In genomic region chr10:57222603-57223002, GRCh38 we compare ENCODE assay signal across 15 cellular contexts.
"Had no signal": no experiment of that assay in that cellular context is flagged by ENCODE, and none has a peak within 500 bp of the region (broad histone marks: within the 10 kb centered on the region; RNA-seq: fewer than 3 reads in every experiment).

No MANE protein-coding gene starts in this region.

- H3K4me1 Mint-ChIP-seq: activated CD4-positive, alpha-beta memory T cell treated with anti-CD3 and anti-CD28 coated beads, Interleukin-2, amount 10 ng/mL, durations not matched to agents 7 days and 5 days; activated CD4-positive, alpha-beta T cell treated with anti-CD3 and anti-CD28 coated beads for 36 hours had no signal

- H3K79me2 ChIP-seq: hepatocyte had no signal

- H3K27me3 Mint-ChIP-seq: activated CD4-positive, alpha-beta memory T cell treated with anti-CD3 and anti-CD28 coated beads, Interleukin-2, amount 10 ng/mL, durations not matched to agents 7 days and 5 days; activated CD4-positive, alpha-beta T cell treated with anti-CD3 and anti-CD28 coated beads for 36 hours; stimulated activated naive CD8-positive, alpha-beta T cell treated with anti-CD3 and anti-CD28 coated beads, Interleukin-15, Interleukin-2, amounts not matched to agents 100 ng/mL and 50 ng/mL, for 24 hours; type B pancreatic cell had no signal

- H3K9me3 Mint-ChIP-seq: activated CD4-positive, alpha-beta memory T cell treated with anti-CD3 and anti-CD28 coated beads, Interleukin-2, amount 10 ng/mL, durations not matched to agents 7 days and 5 days; nephron; type B pancreatic cell had no signal

- H3K4me2 ChIP-seq: hepatocyte, smooth muscle cell had no signal

- DNase-seq: activated CD4-positive, alpha-beta memory T cell treated with anti-CD3 and anti-CD28 coated beads, Interleukin-2, amount 10 ng/mL, durations not matched to agents 7 days and 5 days; activated CD4-positive, alpha-beta T cell treated with anti-CD3 and anti-CD28 coated beads for 36 hours; activated gamma-delta T cell; activated T-cell treated with anti-CD3 and anti-CD28 coated beads, Interleukin-2, amount 50 U/mL, for 48 hours; dorsolateral prefrontal cortex; right lobe of liver; WERI-Rb-1 had no signal

- H3K27me3 ChIP-seq: dorsolateral prefrontal cortex, hepatocyte, right lobe of liver, suprapubic skin had no signal

- H3K9me3 ChIP-seq: right lobe of liver, suprapubic skin had no signal

- H3K4me1 ChIP-seq: right lobe of liver, suprapubic skin had no signal

- H3K27ac Mint-ChIP-seq: activated CD4-positive, alpha-beta memory T cell treated with anti-CD3 and anti-CD28 coated beads, Interleukin-2, amount 10 ng/mL, durations not matched to agents 7 days and 5 days; activated CD4-positive, alpha-beta T cell treated with anti-CD3 and anti-CD28 coated beads for 36 hours; activated naive CD4-positive, alpha-beta T cell treated with anti-CD3 and anti-CD28 coated beads, Interleukin-2, amount 50 U/mL, for 72 hours; nephron; stimulated activated naive CD8-positive, alpha-beta T cell treated with anti-CD3 and anti-CD28 coated beads, Interleukin-15, Interleukin-2, amounts not matched to agents 100 ng/mL and 50 ng/mL, for 24 hours; T-helper 1 cell treated with Interleukin-12 subunit alpha and Interleukin-12 subunit beta and Interleukin-4 antibody, amounts not matched to agents 30 μg/mL and 1 μg/mL, for 36 hours; type B pancreatic cell had no signal

- H2AFZ ChIP-seq: hepatocyte had no signal

- H3K4me3 Mint-ChIP-seq: activated CD4-positive, alpha-beta memory T cell treated with anti-CD3 and anti-CD28 coated beads, Interleukin-2, amount 10 ng/mL, durations not matched to agents 7 days and 5 days; activated CD4-positive, alpha-beta T cell treated with anti-CD3 and anti-CD28 coated beads for 36 hours; nephron; stimulated activated naive CD8-positive, alpha-beta T cell treated with anti-CD3 and anti-CD28 coated beads, Interleukin-15, Interleukin-2, amounts not matched to agents 100 ng/mL and 50 ng/mL, for 24 hours; T-helper 1 cell treated with Interleukin-12 subunit alpha and Interleukin-12 subunit beta and Interleukin-4 antibody, amounts not matched to agents 30 μg/mL and 1 μg/mL, for 36 hours; type B pancreatic cell had no signal

- ATAC-seq: activated CD4-positive, alpha-beta T cell treated with anti-CD3 and anti-CD28 coated beads for 36 hours; activated naive CD4-positive, alpha-beta T cell treated with anti-CD3 and anti-CD28 coated beads, Interleukin-2, amount 50 U/mL, for 72 hours; right lobe of liver had no signal

- H3K4me3 ChIP-seq: dorsolateral prefrontal cortex, hepatocyte, right lobe of liver, smooth muscle cell, suprapubic skin had no signal

- H3K36me3 ChIP-seq: right lobe of liver, suprapubic skin, WERI-Rb-1 had no signal

- H3K36me3 Mint-ChIP-seq: activated naive CD4-positive, alpha-beta T cell treated with anti-CD3 and anti-CD28 coated beads, Interleukin-2, amount 50 U/mL, for 72 hours; type B pancreatic cell had no signal

- H3K27ac ChIP-seq: dorsolateral prefrontal cortex, hepatocyte, right lobe of liver, suprapubic skin, WERI-Rb-1 had no signal
